1 cellular context compared by ENCODE assay signal in genomic region chr12:1927751-1928351, GRCh38.
TF ChIP-seq lines count a peak whose summit lies in the region.

No MANE protein-coding gene starts in this region.

TF ChIP-seq in GM23338, 12 proteins besides CTCF, POLR2A, EP300 and RAD21 (continued from another document):
- TF ChIP-seq ZNF462 (CRISPR knock-in tag; IDR thresholded peaks at IDR 0.05) (no peak), REST (IDR thresholded peaks at IDR 0.05; ENCODE audit: unreplicated experiment) (no peak), NANOG (IDR thresholded peaks at IDR 0.05; ENCODE audit: borderline replicate concordance) (no peak), CREB1 (CRISPR knock-in tag; IDR thresholded peaks at IDR 0.05; ENCODE audit: low read depth) (no peak), EZH2phosphoT487 (IDR thresholded peaks at IDR 0.05; ENCODE audit: unreplicated experiment) (no peak), ZNF331 (CRISPR knock-in tag; IDR thresholded peaks at IDR 0.05; ENCODE audit: low read depth) (no peak), ZNF114 (CRISPR knock-in tag; IDR thresholded peaks at IDR 0.05) (no peak), JUNB (IDR thresholded peaks at IDR 0.05; ENCODE audit: unreplicated experiment) (no peak)
TF ChIP-seq in GM23338: peak in this region for 0.
